ENCODE assay signal across 1 cellular context in the genomic region with DNA sequence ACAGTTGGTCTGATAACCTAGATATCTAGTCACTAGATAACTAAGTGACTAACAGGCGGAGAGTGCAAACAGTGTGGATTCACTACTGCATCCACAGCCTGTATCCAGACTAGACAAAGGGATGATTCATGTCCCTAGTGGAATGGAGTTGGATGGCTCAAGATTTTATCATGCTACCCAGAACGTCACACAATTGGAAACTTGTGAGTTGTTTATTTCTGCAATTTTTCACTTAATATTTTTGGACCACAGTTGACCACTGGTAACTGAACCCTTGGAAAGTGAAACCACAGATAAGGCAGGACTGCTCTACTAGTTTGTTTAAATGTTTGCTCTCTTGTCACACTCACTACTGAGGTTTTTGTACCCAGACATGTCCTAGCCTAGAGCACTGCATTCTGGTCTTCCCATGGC.
TF ChIP-seq lines count a peak whose summit lies in the region.

No MANE protein-coding gene starts in this region.

TF ChIP-seq in endothelial cell of umbilical vein, 7 proteins besides CTCF, POLR2A, EP300 and RAD21 (continued from another document):
- peak; percentile 46 for TF ChIP-seq GATA2 (IDR thresholded peaks at IDR 0.05; ENCODE audit: insufficient read depth, insufficient read length, low read depth, low read length)
